ENCODE assay signal across 10 cellular contexts in genomic region chr3:187955076-187955952, GRCh38.
DNase-seq lines count a peak whose midpoint lies in the region; ATAC-seq and TF ChIP-seq lines count a peak whose summit lies in the region.
"Had no signal": no experiment of that assay in that cellular context is flagged by ENCODE, and none has a peak within 500 bp of the region (broad histone marks: within the 10 kb centered on the region; RNA-seq: fewer than 3 reads in every experiment).

No MANE protein-coding gene starts in this region.

- H3K9me3 Mint-ChIP-seq in T-helper 2 cell treated with Interferon-gamma antibody and Interleukin-4, amounts not matched to agents 5 μg/mL and 100 μg/mL, for 36 hours, result no peaks in the 10 kb centered on the region

- peak overlapping the region; percentile 68 for H3K27ac ChIP-seq in HL-60 (replicated peaks)
- H3K27ac ChIP-seq in right cardiac atrium (ENCODE audit: low read length), result peak overlapping the region; percentile 42
- H3K27ac ChIP-seq: ascending aorta had no signal

- H3K36me3 Mint-ChIP-seq in T-helper 2 cell treated with Interferon-gamma antibody and Interleukin-4, amounts not matched to agents 5 μg/mL and 100 μg/mL, for 36 hours (ENCODE audit: low read depth), result peaks cover 5% of the 10 kb centered on the region

- peaks cover 40% of the 10 kb centered on the region for H3K4me1 Mint-ChIP-seq in T-helper 2 cell treated with Interferon-gamma antibody and Interleukin-4, amounts not matched to agents 5 μg/mL and 100 μg/mL, for 36 hours (ENCODE audit: low read depth)

- H3K4me1 ChIP-seq in right cardiac atrium (ENCODE audit: control insufficient read depth, insufficient read depth, low read length), result peaks cover 7% of the 10 kb centered on the region
- H3K4me1 ChIP-seq: ascending aorta had no signal

- peak; percentile 74 to 81 for ATAC-seq in right cardiac atrium

- no peaks in the 10 kb centered on the region for H3K27me3 Mint-ChIP-seq in T-helper 2 cell treated with Interferon-gamma antibody and Interleukin-4, amounts not matched to agents 5 μg/mL and 100 μg/mL, for 36 hours (ENCODE audit: low read depth)

- H3K4me3 ChIP-seq in HL-60 (replicated peaks; ENCODE audit: insufficient read depth, low read length), result no peak overlapping the region
- no peak overlapping the region for H3K4me3 ChIP-seq in right cardiac atrium (ENCODE audit: low read length)
- H3K4me3 ChIP-seq: ascending aorta had no signal

- H3K27me3 ChIP-seq in HL-60 (ENCODE audit: insufficient read depth, poor library complexity, severe bottlenecking), result no peaks in the 10 kb centered on the region
- no peaks in the 10 kb centered on the region for H3K27me3 ChIP-seq in right cardiac atrium (ENCODE audit: control insufficient read depth, insufficient read depth)
- H3K27me3 ChIP-seq: ascending aorta had no signal

- no peak overlapping the region for H3K27ac Mint-ChIP-seq in T-helper 2 cell treated with Interferon-gamma antibody and Interleukin-4, amounts not matched to agents 5 μg/mL and 100 μg/mL, for 36 hours

- TF ChIP-seq CTCF in HL-60 (IDR thresholded peaks at IDR 0.05; ENCODE audit: insufficient read depth, low read length), result no peak

- H3K9me3 ChIP-seq in right cardiac atrium (ENCODE audit: control insufficient read depth, low read length), result no peaks in the 10 kb centered on the region
- H3K9me3 ChIP-seq: ascending aorta had no signal

- intact Hi-C loops in right cardiac atrium (cut with DNase I), result loop anchor here in 1 of 4 donors (10.0 kb wide), 1 partner anchor 999 kb away; no protein-coding TSS in a partner anchor

- DNase-seq in HL-60 (ENCODE audit: low read depth in 1 of 2, low spot score in 1 of 2), result peak; percentile 85 to 88
- peak; percentile 41 for DNase-seq in T1000 (lab: John Stamatoyannopoulos, UW)
- peak; percentile 41 to 68 (median 65) for DNase-seq in right cardiac atrium
- peak; percentile 88 for DNase-seq in stromal cell of bone marrow (ENCODE audit: low read depth)
- DNase-seq in activated CD4-positive, CD25-positive, alpha-beta regulatory T cell treated with anti-CD3 and anti-CD28 coated beads, Interleukin-2, amount 50 U/mL, for 72 hours, result no peak
- no peak for DNase-seq in NCI-H1105 (lab: John Stamatoyannopoulos, UW)
- no peak for DNase-seq in T-helper 2 cell treated with Interferon-gamma antibody and Interleukin-4, amounts not matched to agents 5 μg/mL and 100 μg/mL, for 36 hours (ENCODE audit: low spot score)
- no peak for DNase-seq in NCI-H1105 treated with DMSO at 0.1 percent for 48 hours (lab: John Stamatoyannopoulos, UW)
- DNase-seq: stimulated activated naive CD4-positive, alpha-beta T cell had no signal

- no peak overlapping the region for H3K4me3 Mint-ChIP-seq in T-helper 2 cell treated with Interferon-gamma antibody and Interleukin-4, amounts not matched to agents 5 μg/mL and 100 μg/mL, for 36 hours

- WGBS in right cardiac atrium, result 42% methylated on average over 2 of the region's 2 CpGs

Comparison
In these comparisons a context has a peak if more than half of its experiments do, and no peak if none do; other contexts are left out.
1. DNase-seq: peak in HL-60 (2 of 2), T1000 (single experiment), right cardiac atrium (3 of 3) and stromal cell of bone marrow (single experiment); none in activated CD4-positive, CD25-positive, alpha-beta regulatory T cell treated with anti-CD3 and anti-CD28 coated beads, Interleukin-2, amount 50 U/mL, for 72 hours (single experiment), NCI-H1105 (single experiment), T-helper 2 cell treated with Interferon-gamma antibody and Interleukin-4, amounts not matched to agents 5 μg/mL and 100 μg/mL, for 36 hours (single experiment) and NCI-H1105 treated with DMSO at 0.1 percent for 48 hours (single experiment).